Comparison of ENCODE assay signal across 17 cellular contexts in the genomic region with DNA sequence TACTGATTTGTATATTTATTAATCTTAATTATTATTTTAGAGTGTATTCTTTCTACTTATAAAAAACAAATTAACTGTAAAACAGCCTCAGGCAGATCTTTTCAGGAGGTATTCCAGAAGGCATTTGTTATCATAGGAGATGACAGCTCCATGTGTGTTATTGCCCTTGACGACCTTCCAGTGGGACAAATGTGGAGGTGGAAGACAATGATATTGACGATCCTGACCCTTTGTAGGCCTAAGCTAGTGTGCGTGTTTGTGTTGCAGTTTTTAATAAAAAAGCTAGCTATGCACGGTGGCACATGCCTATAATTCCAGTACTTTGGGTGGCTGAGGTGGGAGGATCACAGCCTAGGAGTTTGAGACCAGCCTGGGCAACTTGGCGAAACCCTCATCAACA. TPM values are rescaled to one million over a fixed set of nuclear protein-coding genes. Genes with fewer than 3 reads are reported as not detected.
DNase-seq lines count a peak whose midpoint lies in the region; ATAC-seq and TF ChIP-seq lines count a peak whose summit lies in the region.
"Had no signal": no experiment of that assay in that cellular context is flagged by ENCODE, and none has a peak within 500 bp of the region (broad histone marks: within the 10 kb centered on the region; RNA-seq: fewer than 3 reads in every experiment).

No MANE protein-coding gene starts in this region.

- TF ChIP-seq POLR2A in tibial nerve (IDR thresholded peaks at IDR 0.05) = no peak

- no peak for TF ChIP-seq EP300 in tibial nerve (IDR thresholded peaks at IDR 0.05)

- H3K4me3 ChIP-seq in left ventricle myocardium inferior = no peak overlapping the region
- no peak overlapping the region for H3K4me3 ChIP-seq in RWPE2 (ENCODE audit: severe bottlenecking)
- no peak overlapping the region for H3K4me3 ChIP-seq in smooth muscle cell
- no peak overlapping the region for H3K4me3 ChIP-seq in tibial nerve
- H3K4me3 ChIP-seq: GM23338 had no signal

- TF ChIP-seq CTCF in left ventricle myocardium inferior (IDR thresholded peaks at IDR 0.05; ENCODE audit: borderline replicate concordance) (no peak), HFFc6 (IDR thresholded peaks at IDR 0.05) (no peak), RWPE2 (IDR thresholded peaks at IDR 0.05; ENCODE audit: poor library complexity, severe bottlenecking) (no peak), smooth muscle cell (IDR thresholded peaks at IDR 0.05; ENCODE audit: borderline replicate concordance, insufficient read depth, poor library complexity, severe bottlenecking) (no peak), tibial nerve (IDR thresholded peaks at IDR 0.05) (no peak)

- no peaks in the 10 kb centered on the region for H3K27me3 ChIP-seq in left ventricle myocardium inferior (ENCODE audit: low read depth)
- H3K27me3 ChIP-seq in RWPE2 (ENCODE audit: insufficient read depth, poor library complexity, severe bottlenecking) = no peaks in the 10 kb centered on the region
- H3K27me3 ChIP-seq in smooth muscle cell (ENCODE audit: low read depth) = no peaks in the 10 kb centered on the region
- H3K27me3 ChIP-seq in tibial nerve = no peaks in the 10 kb centered on the region

- no peak overlapping the region for H3K4me2 ChIP-seq in smooth muscle cell
- H3K4me2 ChIP-seq: GM23338 had no signal

- H3K36me3 ChIP-seq in left ventricle myocardium inferior (peaks cover 21% of the 10 kb centered on the region), RWPE2 (ENCODE audit: low read depth) (peaks cover 48% of the 10 kb centered on the region), smooth muscle cell (ENCODE audit: low read depth) (peaks cover 6% of the 10 kb centered on the region), tibial nerve (peaks cover 0 to 13% (median 0%) of the 10 kb centered on the region in 3 donors)

- peaks cover 45% of the 10 kb centered on the region for H3K4me1 Mint-ChIP-seq in HFFc6 (ENCODE audit: low read depth)

- H3K9ac ChIP-seq in smooth muscle cell (ENCODE audit: low read depth) = no peak overlapping the region

- H3K27ac Mint-ChIP-seq in HFFc6 = peak overlapping the region; percentile 7; the same call in 1 of the 2 replicates
- H3K27ac Mint-ChIP-seq: CD4-positive, alpha-beta memory T cell; GM23338; H9 had no signal

- ATAC-seq in left ventricle myocardium superior (peak; percentile 51), RWPE2 (ENCODE audit: low read depth) (no peak), left colon (no peak)
- ATAC-seq: GM23338, HCT116 had no signal

- H3K4me3 Mint-ChIP-seq in HFFc6 = no peak overlapping the region
- H3K4me3 Mint-ChIP-seq: CD4-positive, alpha-beta memory T cell; GM23338; H9 had no signal

- peaks cover 3% of the 10 kb centered on the region for H3F3A ChIP-seq in smooth muscle cell (ENCODE audit: low read depth)

- no peak overlapping the region for H2AFZ ChIP-seq in smooth muscle cell (ENCODE audit: low read depth)
- H2AFZ ChIP-seq: GM23338 had no signal

- intact Hi-C loops in left ventricle myocardium superior (cut with micrococcal nuclease) (no loop called here), left ventricle myocardium inferior (cut with micrococcal nuclease) (no loop called here), left colon (cut with DNase I, micrococcal nuclease) (no loop called here)

- peaks cover 92% of the 10 kb centered on the region for H4K20me1 ChIP-seq in smooth muscle cell (ENCODE audit: low read depth)

- no peaks in the 10 kb centered on the region for H3K27me3 Mint-ChIP-seq in HFFc6 (ENCODE audit: insufficient read depth)
- H3K27me3 Mint-ChIP-seq: CD4-positive, alpha-beta memory T cell had no signal

- no peak for DNase-seq in left ventricle myocardium superior
- no peak for DNase-seq in left ventricle myocardium inferior
- no peak for DNase-seq in HFFc6
- DNase-seq in RWPE2 (ENCODE audit: low spot score) = no peak
- DNase-seq in smooth muscle cell (lab: John Stamatoyannopoulos, UW; ENCODE audit: unreplicated experiment) = no peak
- no peak for DNase-seq in left colon
- no peak for DNase-seq in tibial nerve (ENCODE audit: low spot score in 2 of 2)
- DNase-seq: C1 segment of cervical spinal cord; Calu3; CD4-positive, alpha-beta memory T cell; COR-L47; DMS53; DMS79 treated with DMSO at 0.1 percent for 48 hours; GF-D8; H9 had no signal

- H3K4me1 ChIP-seq in left ventricle myocardium inferior (peaks cover 49% of the 10 kb centered on the region), RWPE2 (ENCODE audit: insufficient read depth, poor library complexity, severe bottlenecking) (peaks cover 38% of the 10 kb centered on the region), smooth muscle cell (ENCODE audit: low read depth) (peaks cover 19% of the 10 kb centered on the region), tibial nerve (peaks cover 0 to 7% (median 0%) of the 10 kb centered on the region in 4 donors)

- no peaks in the 10 kb centered on the region for H3K9me3 Mint-ChIP-seq in HFFc6
- H3K9me3 Mint-ChIP-seq: CD4-positive, alpha-beta memory T cell; GM23338; H9 had no signal

- H3K9me3 ChIP-seq in left ventricle myocardium inferior (replicated peaks) (no peaks in the 10 kb centered on the region), RWPE2 (ENCODE audit: severe bottlenecking) (no peaks in the 10 kb centered on the region), smooth muscle cell (replicated peaks; ENCODE audit: low read depth) (no peaks in the 10 kb centered on the region), tibial nerve (no peaks in the 10 kb centered on the region)

- H3K79me2 ChIP-seq in smooth muscle cell (ENCODE audit: low read depth) = peaks cover 21% of the 10 kb centered on the region

- H3K27ac ChIP-seq in left ventricle myocardium inferior (replicated peaks) = no peak overlapping the region
- H3K27ac ChIP-seq in RWPE2 (ENCODE audit: poor library complexity, severe bottlenecking) = peak overlapping the region; percentile 19
- peak overlapping the region; percentile 62 for H3K27ac ChIP-seq in smooth muscle cell (ENCODE audit: low read depth)
- H3K27ac ChIP-seq in tibial nerve = no peak overlapping the region

- H3K36me3 Mint-ChIP-seq in HFFc6 (ENCODE audit: low read depth) = peaks cover 20% of the 10 kb centered on the region

- 91% methylated on average over 5 of the region's 5 CpGs for WGBS in smooth muscle cell (ENCODE audit: low lambda C conversion rate)
- whole genome bisulfite sequencing in tibial nerve, 2 donors = 79 to 83% methylated on average over 5 of the region's 5 CpGs

RNA-seq across cellular contexts. Expression of a gene that starts 46.7 kb away (rescaled TPM):
- total RNA-seq in left ventricle myocardium superior (46.3 TPM), left ventricle myocardium inferior (33.1 TPM), smooth muscle cell (75.6 and 86.4 TPM in 2 replicates), left colon (100 to 1,000 TPM; 117 to 129 TPM), tibial nerve (10 to 100 TPM; 17.9 to 20.7 (median 19.0) TPM)
- 100 to 1,000 TPM in 2 of 6 experiments, 10 to 100 TPM in 4; 97.1 to 132 (median 99.7) TPM for total RNA-seq in HFFc6 (2021; fragmentation: NEBNext Ultra II Directional; extraction: Animal tissue kit (Norgen Biotek cat#: 25700))
- polyA plus RNA-seq in smooth muscle cell = 34.0 and 49.7 TPM in 2 replicates

Comparison
In these comparisons a context has a peak if more than half of its experiments do, and no peak if none do; other contexts are left out.
1. H3K27ac ChIP-seq: peak in RWPE2 (single experiment) and smooth muscle cell (single experiment); none in left ventricle myocardium inferior (single experiment) and tibial nerve (0 of 4).